Comparison of ENCODE assay signal across 40 cellular contexts in genomic region chr17:79586131-79586530, GRCh38. TPM values are rescaled to one million over a fixed set of nuclear protein-coding genes. Genes with fewer than 3 reads are reported as not detected.
"Had no signal": no experiment of that assay in that cellular context is flagged by ENCODE, and none has a peak within 500 bp of the region (broad histone marks: within the 10 kb centered on the region; RNA-seq: fewer than 3 reads in every experiment).

No MANE protein-coding gene starts in this region.

- H3K4me3 ChIP-seq: adrenal gland, ascending aorta, body of pancreas, breast epithelium, cardiac muscle cell had no signal

- H3K9me3 Mint-ChIP-seq: activated naive CD4-positive, alpha-beta T cell treated with anti-CD3 and anti-CD28 coated beads for 36 hours; activated naive CD4-positive, alpha-beta T cell treated with anti-CD3 and anti-CD28 coated beads, Interleukin-2, amount 10 ng/mL, durations not matched to agents 7 days and 5 days; activated naive CD4-positive, alpha-beta T cell treated with anti-CD3 and anti-CD28 coated beads, Interleukin-2, amount 50 U/mL, for 24 hours; activated naive CD4-positive, alpha-beta T cell treated with anti-CD3 and anti-CD28 coated beads, Interleukin-2, amount 50 U/mL, for 72 hours; activated naive CD8-positive, alpha-beta T cell treated with anti-CD3 and anti-CD28 coated beads for 36 hours; activated naive CD8-positive, alpha-beta T cell treated with anti-CD3 and anti-CD28 coated beads, Interleukin-2, amount 10 ng/mL, durations not matched to agents 7 days and 5 days; activated naive CD8-positive, alpha-beta T cell treated with anti-CD3 and anti-CD28 coated beads, Interleukin-2, amount 50 U/mL, for 24 hours; activated T-cell treated with anti-CD3 and anti-CD28 coated beads, Interleukin-2, amount 50 U/mL, for 24 hours; activated T-cell treated with anti-CD3 and anti-CD28 coated beads, Interleukin-2, amount 50 U/mL, for 4 hours; activated T-cell treated with anti-CD3 and anti-CD28 coated beads, Interleukin-2, amount 50 U/mL, for 72 hours; activated T-helper 1 cell treated with anti-CD3 and anti-CD28 coated beads, Interleukin-12 subunit alpha, Interleukin-12 subunit beta, Interleukin-2, Interleukin-4 antibody, amounts not matched to agents 30 ng/mL and 10 ng/mL and 1 ng/mL, durations not matched to agents 14 hours and 24 hours and 36 hours; activated T-helper 17 cell treated with anti-CD3 and anti-CD28 coated beads, Interleukin-2, amount 50 U/mL, for 72 hours; activated T-helper 2 cell treated with anti-CD3 and anti-CD28 coated beads, Interferon-gamma antibody, Interleukin-2, Interleukin-4, amounts not matched to agents 10 μg/mL and 5 μg/mL and 100 μg/mL, durations not matched to agents 14 hours and 24 hours and 36 hours; brain; central memory CD8-positive, alpha-beta T cell had no signal

- H3K9me3 ChIP-seq: adrenal gland, ascending aorta, body of pancreas, breast epithelium had no signal

- DNase-seq: activated effector memory CD4-positive, alpha-beta T cell treated with anti-CD3 and anti-CD28 coated beads, Interleukin-2, amount 50 U/mL, for 16 hours; activated effector memory CD4-positive, alpha-beta T cell treated with Interleukin-2 at 50 U/mL for 16 hours; activated gamma-delta T cell; activated gamma-delta T cell treated with Interleukin-2 at 50 U/mL for 16 hours; activated naive CD4-positive, alpha-beta T cell; activated naive CD4-positive, alpha-beta T cell treated with anti-CD3 and anti-CD28 coated beads for 36 hours; activated naive CD4-positive, alpha-beta T cell treated with anti-CD3 and anti-CD28 coated beads, Interleukin-2, amount 10 ng/mL, durations not matched to agents 7 days and 5 days; activated naive CD4-positive, alpha-beta T cell treated with anti-CD3 and anti-CD28 coated beads, Interleukin-2, amount 50 U/mL, for 16 hours; activated naive CD4-positive, alpha-beta T cell treated with Interleukin-2 at 50 U/mL for 16 hours; activated naive CD8-positive, alpha-beta T cell treated with anti-CD3 and anti-CD28 coated beads for 36 hours; activated naive CD8-positive, alpha-beta T cell treated with anti-CD3 and anti-CD28 coated beads, Interleukin-2, amount 10 ng/mL, durations not matched to agents 7 days and 5 days; activated naive CD8-positive, alpha-beta T cell treated with anti-CD3 and anti-CD28 coated beads, Interleukin-2, amount 50 U/mL, for 24 hours; activated T-cell treated with anti-CD3 and anti-CD28 coated beads for 4 hours; activated T-cell treated with anti-CD3 and anti-CD28 coated beads, Interleukin-2, amount 50 U/mL, for 1 hour; activated T-cell treated with anti-CD3 and anti-CD28 coated beads, Interleukin-2, amount 50 U/mL, for 24 hours; activated T-cell treated with anti-CD3 and anti-CD28 coated beads, Interleukin-2, amount 50 U/mL, for 4 hours; activated T-cell treated with anti-CD3 and anti-CD28 coated beads, Interleukin-2, amount 50 U/mL, for 48 hours; activated T-cell treated with anti-CD3 and anti-CD28 coated beads, Interleukin-2, amount 50 U/mL, for 72 hours; adrenal gland; amniotic stem cell; amygdala; anterior cingulate cortex; body of pancreas; brain microvascular endothelial cell; caudate nucleus; central memory CD4-positive, alpha-beta T cell; cerebellar nuclear complex had no signal

- H3K27ac ChIP-seq: adrenal gland, ascending aorta, body of pancreas, brain microvascular endothelial cell, breast epithelium, cardiac muscle cell had no signal

- H3K36me3 ChIP-seq: adrenal gland, ascending aorta, brain microvascular endothelial cell, breast epithelium, cardiac muscle cell had no signal

- H3K4me3 Mint-ChIP-seq: activated naive CD4-positive, alpha-beta T cell treated with anti-CD3 and anti-CD28 coated beads for 36 hours; activated naive CD4-positive, alpha-beta T cell treated with anti-CD3 and anti-CD28 coated beads, Interleukin-2, amount 10 ng/mL, durations not matched to agents 7 days and 5 days; activated naive CD4-positive, alpha-beta T cell treated with anti-CD3 and anti-CD28 coated beads, Interleukin-2, amount 50 U/mL, for 24 hours; activated naive CD8-positive, alpha-beta T cell; activated naive CD8-positive, alpha-beta T cell treated with anti-CD3 and anti-CD28 coated beads for 36 hours; activated naive CD8-positive, alpha-beta T cell treated with anti-CD3 and anti-CD28 coated beads, Interleukin-2, amount 10 ng/mL, durations not matched to agents 7 days and 5 days; activated naive CD8-positive, alpha-beta T cell treated with anti-CD3 and anti-CD28 coated beads, Interleukin-2, amount 50 U/mL, for 24 hours; activated T-cell treated with anti-CD3 and anti-CD28 coated beads, Interleukin-2, amount 50 U/mL, for 24 hours; activated T-cell treated with anti-CD3 and anti-CD28 coated beads, Interleukin-2, amount 50 U/mL, for 4 hours; activated T-cell treated with anti-CD3 and anti-CD28 coated beads, Interleukin-2, amount 50 U/mL, for 72 hours; activated T-helper 1 cell treated with anti-CD3 and anti-CD28 coated beads, Interleukin-12 subunit alpha, Interleukin-12 subunit beta, Interleukin-2, Interleukin-4 antibody, amounts not matched to agents 30 ng/mL and 10 ng/mL and 1 ng/mL, durations not matched to agents 14 hours and 24 hours and 36 hours; activated T-helper 17 cell treated with anti-CD3 and anti-CD28 coated beads, Interleukin-2, amount 50 U/mL, for 72 hours; brain; central memory CD8-positive, alpha-beta T cell had no signal

- H3K27ac Mint-ChIP-seq: activated naive CD4-positive, alpha-beta T cell treated with anti-CD3 and anti-CD28 coated beads for 36 hours; activated naive CD4-positive, alpha-beta T cell treated with anti-CD3 and anti-CD28 coated beads, Interleukin-2, amount 10 ng/mL, durations not matched to agents 7 days and 5 days; activated naive CD4-positive, alpha-beta T cell treated with anti-CD3 and anti-CD28 coated beads, Interleukin-2, amount 50 U/mL, for 24 hours; activated naive CD4-positive, alpha-beta T cell treated with anti-CD3 and anti-CD28 coated beads, Interleukin-2, amount 50 U/mL, for 72 hours; activated naive CD8-positive, alpha-beta T cell; activated naive CD8-positive, alpha-beta T cell treated with anti-CD3 and anti-CD28 coated beads for 36 hours; activated naive CD8-positive, alpha-beta T cell treated with anti-CD3 and anti-CD28 coated beads, Interleukin-2, amount 10 ng/mL, durations not matched to agents 7 days and 5 days; activated naive CD8-positive, alpha-beta T cell treated with anti-CD3 and anti-CD28 coated beads, Interleukin-2, amount 50 U/mL, for 24 hours; activated T-cell treated with anti-CD3 and anti-CD28 coated beads, Interleukin-2, amount 50 U/mL, for 24 hours; activated T-cell treated with anti-CD3 and anti-CD28 coated beads, Interleukin-2, amount 50 U/mL, for 72 hours; activated T-helper 1 cell treated with anti-CD3 and anti-CD28 coated beads, Interleukin-12 subunit alpha, Interleukin-12 subunit beta, Interleukin-2, Interleukin-4 antibody, amounts not matched to agents 30 ng/mL and 10 ng/mL and 1 ng/mL, durations not matched to agents 14 hours and 24 hours and 36 hours; activated T-helper 17 cell treated with anti-CD3 and anti-CD28 coated beads, Interleukin-2, amount 50 U/mL, for 72 hours; activated T-helper 2 cell treated with anti-CD3 and anti-CD28 coated beads, Interferon-gamma antibody, Interleukin-2, Interleukin-4, amounts not matched to agents 10 μg/mL and 5 μg/mL and 100 μg/mL, durations not matched to agents 14 hours and 24 hours and 36 hours; brain had no signal

- H3K4me1 ChIP-seq: adrenal gland, ascending aorta, body of pancreas, breast epithelium had no signal

- H3K27me3 Mint-ChIP-seq: activated naive CD4-positive, alpha-beta T cell treated with anti-CD3 and anti-CD28 coated beads, Interleukin-2, amount 10 ng/mL, durations not matched to agents 7 days and 5 days; activated naive CD8-positive, alpha-beta T cell treated with anti-CD3 and anti-CD28 coated beads, Interleukin-2, amount 10 ng/mL, durations not matched to agents 7 days and 5 days had no signal

- H3K27me3 ChIP-seq: adrenal gland, ascending aorta, body of pancreas, brain microvascular endothelial cell, cardiac muscle cell had no signal

- ATAC-seq: activated naive CD4-positive, alpha-beta T cell treated with anti-CD3 and anti-CD28 coated beads, Interleukin-2, amount 50 U/mL, for 72 hours; activated naive CD8-positive, alpha-beta T cell treated with anti-CD3 and anti-CD28 coated beads, Interleukin-2, amount 50 U/mL, for 24 hours; activated T-cell treated with anti-CD3 and anti-CD28 coated beads, Interleukin-2, amount 50 U/mL, for 4 hours; activated T-cell treated with anti-CD3 and anti-CD28 coated beads, Interleukin-2, amount 50 U/mL, for 72 hours; activated T-helper 17 cell treated with anti-CD3 and anti-CD28 coated beads, Interleukin-2, amount 50 U/mL, for 72 hours; body of pancreas had no signal

- H3K4me1 Mint-ChIP-seq: activated naive CD4-positive, alpha-beta T cell treated with anti-CD3 and anti-CD28 coated beads, Interleukin-2, amount 10 ng/mL, durations not matched to agents 7 days and 5 days; activated naive CD4-positive, alpha-beta T cell treated with anti-CD3 and anti-CD28 coated beads, Interleukin-2, amount 50 U/mL, for 24 hours; activated naive CD8-positive, alpha-beta T cell treated with anti-CD3 and anti-CD28 coated beads for 36 hours; activated naive CD8-positive, alpha-beta T cell treated with anti-CD3 and anti-CD28 coated beads, Interleukin-2, amount 10 ng/mL, durations not matched to agents 7 days and 5 days; activated naive CD8-positive, alpha-beta T cell treated with anti-CD3 and anti-CD28 coated beads, Interleukin-2, amount 50 U/mL, for 24 hours; activated T-helper 17 cell treated with anti-CD3 and anti-CD28 coated beads, Interleukin-2, amount 50 U/mL, for 72 hours; central memory CD8-positive, alpha-beta T cell had no signal

- H3K36me3 Mint-ChIP-seq: activated naive CD4-positive, alpha-beta T cell treated with anti-CD3 and anti-CD28 coated beads, Interleukin-2, amount 10 ng/mL, durations not matched to agents 7 days and 5 days; activated naive CD4-positive, alpha-beta T cell treated with anti-CD3 and anti-CD28 coated beads, Interleukin-2, amount 50 U/mL, for 24 hours; activated naive CD4-positive, alpha-beta T cell treated with anti-CD3 and anti-CD28 coated beads, Interleukin-2, amount 50 U/mL, for 72 hours; activated naive CD8-positive, alpha-beta T cell; activated naive CD8-positive, alpha-beta T cell treated with anti-CD3 and anti-CD28 coated beads for 36 hours; activated naive CD8-positive, alpha-beta T cell treated with anti-CD3 and anti-CD28 coated beads, Interleukin-2, amount 10 ng/mL, durations not matched to agents 7 days and 5 days; brain had no signal

RNA-seq across cellular contexts. Expression of gene RBFOX3, which starts 24.7 kb away (rescaled TPM):
- total RNA-seq: activated naive CD4-positive, alpha-beta T cell treated with anti-CD3 and anti-CD28 coated beads for 36 hours; activated naive CD4-positive, alpha-beta T cell treated with anti-CD3 and anti-CD28 coated beads, Interleukin-2, amount 50 U/mL, for 72 hours; activated naive CD8-positive, alpha-beta T cell treated with anti-CD3 and anti-CD28 coated beads for 36 hours; activated naive CD8-positive, alpha-beta T cell treated with anti-CD3 and anti-CD28 coated beads, Interleukin-2, amount 10 ng/mL, durations not matched to agents 7 days and 5 days; activated T-cell treated with anti-CD3 and anti-CD28 coated beads, Interleukin-2, amount 50 U/mL, for 4 hours; activated T-helper 1 cell treated with anti-CD3 and anti-CD28 coated beads, Interleukin-12 subunit alpha, Interleukin-12 subunit beta, Interleukin-2, Interleukin-4 antibody, amounts not matched to agents 30 ng/mL and 10 ng/mL and 1 ng/mL, durations not matched to agents 14 hours and 24 hours and 36 hours; activated T-helper 17 cell treated with anti-CD3 and anti-CD28 coated beads, Interleukin-2, amount 50 U/mL, for 72 hours; activated T-helper 2 cell treated with anti-CD3 and anti-CD28 coated beads, Interferon-gamma antibody, Interleukin-2, Interleukin-4, amounts not matched to agents 10 μg/mL and 5 μg/mL and 100 μg/mL, durations not matched to agents 14 hours and 24 hours and 36 hours; ascending aorta; breast epithelium; cardiac septum; chondrocyte had no signal
